10 cellular contexts compared by ENCODE assay signal in genomic region chr9:89477395-89477794, GRCh38. TPM values are rescaled to one million over a fixed set of nuclear protein-coding genes. Genes with fewer than 3 reads are reported as not detected.
DNase-seq lines count a peak whose midpoint lies in the region; ATAC-seq and TF ChIP-seq lines count a peak whose summit lies in the region.
"Had no signal": no experiment of that assay in that cellular context is flagged by ENCODE, and none has a peak within 500 bp of the region (broad histone marks: within the 10 kb centered on the region; RNA-seq: fewer than 3 reads in every experiment).

No MANE protein-coding gene starts in this region.

- H3K27me3 ChIP-seq in cardiac muscle cell (no peaks in the 10 kb centered on the region), left ventricle myocardium inferior (ENCODE audit: low read depth) (no peaks in the 10 kb centered on the region), mucosa of rectum (ENCODE audit: control insufficient read depth in 2 of 2, insufficient read depth in 2 of 2, low read length in 2 of 2) (no peaks in the 10 kb centered on the region)

- WGBS in urinary bladder, result 59% methylated on average over 7 of the region's 7 CpGs

- H3K27ac Mint-ChIP-seq in activated naive CD8-positive, alpha-beta T cell treated with anti-CD3 and anti-CD28 coated beads for 36 hours, result peak overlapping the region; percentile 99

- H3K4me3 ChIP-seq in cardiac muscle cell (no peak overlapping the region), left ventricle myocardium inferior (no peak overlapping the region), mucosa of rectum (ENCODE audit: low read length in 2 of 2) (peak overlapping the region in 1 of 2 donors; percentile 37), urinary bladder (ENCODE audit: low read depth, low read length) (peak overlapping the region; percentile 7)
- H3K4me3 ChIP-seq: PC-9 had no signal

- H3K4me1 Mint-ChIP-seq in activated naive CD8-positive, alpha-beta T cell treated with anti-CD3 and anti-CD28 coated beads for 36 hours, result peaks cover 79% of the 10 kb centered on the region

- TF ChIP-seq CTCF in cardiac muscle cell (IDR thresholded peaks at IDR 0.05; ENCODE audit: low read depth, low read length), result no peak
- no peak for TF ChIP-seq CTCF in left ventricle myocardium inferior (IDR thresholded peaks at IDR 0.05; ENCODE audit: borderline replicate concordance)

- no peak for ATAC-seq in GM21381 (IDR thresholded peaks at IDR 0.05; ENCODE audit: unreplicated experiment)

- H3K9me3 Mint-ChIP-seq in activated naive CD8-positive, alpha-beta T cell treated with anti-CD3 and anti-CD28 coated beads for 36 hours, result peaks cover 5% of the 10 kb centered on the region

- no peaks in the 10 kb centered on the region for H3K36me3 ChIP-seq in cardiac muscle cell
- no peaks in the 10 kb centered on the region for H3K36me3 ChIP-seq in left ventricle myocardium inferior
- peaks cover 0 to 3% of the 10 kb centered on the region in 2 donors for H3K36me3 ChIP-seq in mucosa of rectum (ENCODE audit: control insufficient read depth in 2 of 2, insufficient read depth in 2 of 2, low read length in 2 of 2)
- H3K36me3 ChIP-seq in urinary bladder (ENCODE audit: insufficient read depth), result no peaks in the 10 kb centered on the region

- H3K4me1 ChIP-seq in cardiac muscle cell (ENCODE audit: low read depth) (peaks cover 27% of the 10 kb centered on the region), left ventricle myocardium inferior (peaks cover 18% of the 10 kb centered on the region), mucosa of rectum (ENCODE audit: control insufficient read depth in 2 of 2, insufficient read depth in 2 of 2, low read length in 2 of 2) (peaks cover 11 to 26% of the 10 kb centered on the region in 2 donors), urinary bladder (ENCODE audit: insufficient read depth) (peaks cover 5% of the 10 kb centered on the region)

- no peak overlapping the region for H3K9ac ChIP-seq in mucosa of rectum (ENCODE audit: low read depth in 1 of 2, low read length in 2 of 2)

- H3K4me3 Mint-ChIP-seq in activated naive CD8-positive, alpha-beta T cell treated with anti-CD3 and anti-CD28 coated beads for 36 hours, result peak overlapping the region; percentile 85

- intact Hi-C loops in left ventricle myocardium inferior (cut with micrococcal nuclease), result no loop called here

- H3K9me3 ChIP-seq in cardiac muscle cell (ENCODE audit: low read depth), result no peaks in the 10 kb centered on the region
- no peaks in the 10 kb centered on the region for H3K9me3 ChIP-seq in left ventricle myocardium inferior (replicated peaks)
- H3K9me3 ChIP-seq in mucosa of rectum (ENCODE audit: control insufficient read depth in 2 of 2, low read length in 2 of 2), result peaks cover 0 to 3% of the 10 kb centered on the region in 2 donors

- peaks cover 86% of the 10 kb centered on the region for H3K36me3 Mint-ChIP-seq in activated naive CD8-positive, alpha-beta T cell treated with anti-CD3 and anti-CD28 coated beads for 36 hours

- peaks cover 15% of the 10 kb centered on the region for H3K27me3 Mint-ChIP-seq in activated naive CD8-positive, alpha-beta T cell treated with anti-CD3 and anti-CD28 coated beads for 36 hours

- DNase-seq in cardiac muscle cell (ENCODE audit: low read depth in 1 of 2, low spot score in 1 of 2), result no peak
- DNase-seq in left ventricle myocardium inferior, result no peak
- no peak for DNase-seq in activated naive CD8-positive, alpha-beta T cell treated with anti-CD3 and anti-CD28 coated beads for 36 hours
- no peak for DNase-seq in NCI-H748 (lab: John Stamatoyannopoulos, UW; ENCODE audit: unreplicated experiment)
- no peak for DNase-seq in hypothalamus (lab: John Stamatoyannopoulos, UW)
- DNase-seq: NCI-H1417 treated with DMSO at 0.1 percent for 48 hours had no signal

- H3K27ac ChIP-seq in cardiac muscle cell, result peak overlapping the region; percentile 44
- no peak overlapping the region for H3K27ac ChIP-seq in left ventricle myocardium inferior (replicated peaks)
- peak overlapping the region; percentile 3 to 56 for H3K27ac ChIP-seq in mucosa of rectum (ENCODE audit: low read depth in 2 of 2, low read length in 2 of 2)
- peak overlapping the region; percentile 33 for H3K27ac ChIP-seq in urinary bladder (ENCODE audit: low read depth)
- H3K27ac ChIP-seq: PC-9 had no signal

RNA-seq across cellular contexts. Expression of gene SEMA4D, which starts 20.5 kb away (rescaled TPM):
- total RNA-seq in cardiac muscle cell, result 14.5 and 34.2 TPM in 2 replicates
- 16.5 and 28.2 TPM in 2 replicates for polyA plus RNA-seq in cardiac muscle cell
- total RNA-seq in left ventricle myocardium inferior, result 17.1 TPM
- total RNA-seq in activated naive CD8-positive, alpha-beta T cell treated with anti-CD3 and anti-CD28 coated beads for 36 hours, result 100 to 1,000 TPM; 239 to 245 TPM
- total RNA-seq in urinary bladder, result 14.0 TPM
- polyA plus RNA-seq in urinary bladder, result 9.1 TPM
